ENCODE assay signal across 18 cellular contexts in genomic region chr3:190182418-190183043, GRCh38.
DNase-seq lines count a peak whose midpoint lies in the region; ATAC-seq and TF ChIP-seq lines count a peak whose summit lies in the region.
"Had no signal": no experiment of that assay in that cellular context is flagged by ENCODE, and none has a peak within 500 bp of the region (broad histone marks: within the 10 kb centered on the region; RNA-seq: fewer than 3 reads in every experiment).

No MANE protein-coding gene starts in this region.

- intact Hi-C loops in Panc1 (cut with micrococcal nuclease; ENCODE audit: unreplicated experiment) = no loop called here

- H3K4me1 ChIP-seq in Panc1 (ENCODE audit: control insufficient read depth, insufficient read depth, low read length) = peaks cover 7% of the 10 kb centered on the region
- H3K4me1 ChIP-seq: adrenal gland, lower lobe of right lung, sigmoid colon, upper lobe of right lung had no signal

- H3K4me1 Mint-ChIP-seq in nephron progenitor cell = peaks cover 19% of the 10 kb centered on the region

- H3K4me3 Mint-ChIP-seq in nephron progenitor cell = no peak overlapping the region
- H3K4me3 Mint-ChIP-seq: activated T-cell treated with anti-CD3 and anti-CD28 coated beads, Interleukin-2, amount 50 U/mL, for 4 hours; neural crest cell had no signal

- BruUV-seq in Panc1 (replicated peaks; lab: Mats Ljungman, UMichigan) = no TSS peak

- H3K36me3 Mint-ChIP-seq in nephron progenitor cell (ENCODE audit: low read depth) = no peaks in the 10 kb centered on the region

- peak overlapping the region; percentile 85 for H3K27ac Mint-ChIP-seq in nephron progenitor cell

- H3K4me3 ChIP-seq in Panc1 (ENCODE audit: low read depth in 2 of 2, low read length in 2 of 2) (peak overlapping the region in 1 of 2 experiments; percentile 22; a peak in 2 of 4 replicates), epithelial cell of esophagus (ENCODE audit: low read length) (no peak overlapping the region)
- H3K4me3 ChIP-seq: adrenal gland, K562, lower lobe of right lung, sigmoid colon, SK-N-MC, upper lobe of right lung had no signal

- POLR2A ChIA-PET in Panc1 (lab: Charles Lee) = no interaction called here

- in situ Hi-C loops in Panc1 (cut with HindIII; ENCODE audit: low pct_unique_long_range_greater_than_20kb, low sequenced_read_pairs) = no loop called here

- DNase-seq in DMS53 (lab: John Stamatoyannopoulos, UW) (peak; percentile 63), Panc1 (ENCODE audit: low read depth, low spot score) (peak; percentile 43), epithelial cell of esophagus (ENCODE audit: low read depth) (peak; percentile 72), nephron progenitor cell (no peak), NCI-H2171 (lab: John Stamatoyannopoulos, UW) (no peak), NCI-H2196 treated with DMSO at 0.1 percent for 48 hours (lab: John Stamatoyannopoulos, UW; ENCODE audit: unreplicated experiment) (no peak), NOMO-1 treated with dmso at 0.1 percent for 144 hours (lab: John Stamatoyannopoulos, UW; ENCODE audit: unreplicated experiment) (no peak), GM20000 (ENCODE audit: low spot score) (no peak)
- DNase-seq: activated CD4-positive, alpha-beta T cell treated with anti-CD3 and anti-CD28 coated beads, Interleukin-2, amount 50 U/mL, for 1 hour; activated T-cell treated with anti-CD3 and anti-CD28 coated beads, Interleukin-2, amount 50 U/mL, for 4 hours; adrenal gland; AML-193; lower lobe of right lung; sigmoid colon; upper lobe of right lung had no signal

- H3K9me3 Mint-ChIP-seq in nephron progenitor cell = peaks cover 2% of the 10 kb centered on the region
- H3K9me3 Mint-ChIP-seq: activated T-cell treated with anti-CD3 and anti-CD28 coated beads, Interleukin-2, amount 50 U/mL, for 4 hours; neural crest cell had no signal

- no peaks in the 10 kb centered on the region for H3K9me3 ChIP-seq in Panc1 (ENCODE audit: control insufficient read depth, insufficient read depth, low read depth, low read length)
- H3K9me3 ChIP-seq: adrenal gland, lower lobe of right lung, sigmoid colon, upper lobe of right lung had no signal

- TF ChIP-seq CTCF in Panc1 (IDR thresholded peaks at IDR 0.05) (no peak), epithelial cell of esophagus (IDR thresholded peaks at IDR 0.05; ENCODE audit: insufficient read depth, low read depth, low read length, missing control alignments) (no peak), nephron progenitor cell (IDR thresholded peaks at IDR 0.05) (no peak), GM20000 (IDR thresholded peaks at IDR 0.05; ENCODE audit: extremely low read depth, missing control alignments) (no peak)

- no peaks in the 10 kb centered on the region for H3K36me3 ChIP-seq in Panc1 (ENCODE audit: control insufficient read depth, insufficient read depth, low read length)
- H3K36me3 ChIP-seq: adrenal gland, lower lobe of right lung, sigmoid colon, upper lobe of right lung had no signal

- CTCF ChIA-PET in Panc1 (lab: Charles Lee) = no interaction called here

- H3K27ac ChIP-seq in Panc1 (ENCODE audit: low read length) = no peak overlapping the region
- H3K27ac ChIP-seq: adrenal gland, lower lobe of right lung, SK-N-MC, upper lobe of right lung had no signal

- peak; percentile 66 for ATAC-seq in Panc1
- ATAC-seq: activated T-cell treated with anti-CD3 and anti-CD28 coated beads, Interleukin-2, amount 50 U/mL, for 4 hours; K562; upper lobe of right lung had no signal

- H3K27me3 Mint-ChIP-seq in nephron progenitor cell (ENCODE audit: low read depth, poor library complexity) = no peaks in the 10 kb centered on the region

- no peaks in the 10 kb centered on the region for H3K27me3 ChIP-seq in Panc1 (ENCODE audit: control insufficient read depth, insufficient read depth, low read length)
- H3K27me3 ChIP-seq: adrenal gland, sigmoid colon, upper lobe of right lung had no signal

Comparison
In these comparisons a context has a peak if more than half of its experiments do, and no peak if none do; other contexts are left out.
1. DNase-seq: peak in DMS53 (single experiment), Panc1 (single experiment) and epithelial cell of esophagus (single experiment); none in nephron progenitor cell (single experiment), NCI-H2171 (single experiment), NCI-H2196 treated with DMSO at 0.1 percent for 48 hours (single experiment), NOMO-1 treated with dmso at 0.1 percent for 144 hours (single experiment) and GM20000 (single experiment).